Comparison of ENCODE assay signal across 8 cellular contexts in the genomic region with DNA sequence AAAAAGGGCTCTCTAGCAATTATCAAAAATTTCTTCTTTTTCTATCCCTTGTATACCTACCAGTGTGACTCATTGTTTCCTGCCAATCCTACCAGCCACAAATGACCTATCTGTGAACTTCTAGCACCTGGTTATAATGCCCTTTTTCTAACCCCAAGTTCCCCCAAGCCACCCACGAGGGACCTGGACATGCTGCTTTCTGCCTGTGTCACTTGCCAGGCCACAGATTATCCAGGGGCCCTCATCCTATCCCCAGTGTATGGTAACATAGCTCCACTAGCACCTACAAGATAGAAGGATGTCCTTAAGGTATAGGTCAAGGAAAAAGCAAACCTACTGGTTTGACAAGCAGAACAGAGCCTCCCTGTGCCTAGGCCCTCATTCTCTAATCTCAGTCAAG. TPM values are rescaled to one million over a fixed set of nuclear protein-coding genes. Genes with fewer than 3 reads are reported as not detected.
DNase-seq lines count a peak whose midpoint lies in the region; ATAC-seq and TF ChIP-seq lines count a peak whose summit lies in the region.

No MANE protein-coding gene starts in this region.

- no peak overlapping the region for H3K9ac ChIP-seq in DND-41 (ENCODE audit: low read depth, low read length)

- no peaks in the 10 kb centered on the region for H3K27me3 Mint-ChIP-seq in activated CD4-positive, alpha-beta T cell treated with anti-CD3 and anti-CD28 coated beads, Interleukin-2, amount 10 ng/mL, durations not matched to agents 7 days and 5 days
- H3K27me3 Mint-ChIP-seq in CD14-positive monocyte (ENCODE audit: low read depth in 3 of 3): no peaks in the 10 kb centered on the region

- peak overlapping the region; percentile 28 for H3K27ac Mint-ChIP-seq in activated CD4-positive, alpha-beta T cell treated with anti-CD3 and anti-CD28 coated beads, Interleukin-2, amount 10 ng/mL, durations not matched to agents 7 days and 5 days
- H3K27ac Mint-ChIP-seq in CD14-positive monocyte: peak overlapping the region in 2 of 7 donors; percentile 3 to 18

- H3K4me2 ChIP-seq in DND-41 (ENCODE audit: insufficient read depth, low read length): no peak overlapping the region

- H3K36me3 ChIP-seq in DND-41 (ENCODE audit: insufficient read depth, low read length) (peaks cover 75% of the 10 kb centered on the region), sigmoid colon (no peaks in the 10 kb centered on the region)

- H3K4me3 ChIP-seq in DND-41 (ENCODE audit: low read depth in 1 of 2, low read length in 2 of 2) (no peak overlapping the region), sigmoid colon (no peak overlapping the region)

- intact Hi-C loops in CD14-positive monocyte (cut with micrococcal nuclease) (no loop called here), sigmoid colon (cut with DNase I) (no loop called here)

- peaks cover 28% of the 10 kb centered on the region for H3K4me1 Mint-ChIP-seq in activated CD4-positive, alpha-beta T cell treated with anti-CD3 and anti-CD28 coated beads, Interleukin-2, amount 10 ng/mL, durations not matched to agents 7 days and 5 days
- peaks cover 27% of the 10 kb centered on the region for H3K4me1 Mint-ChIP-seq in CD14-positive monocyte

- no peak for DNase-seq in DND-41
- peak; percentile 43 for DNase-seq in activated CD4-positive, alpha-beta T cell treated with anti-CD3 and anti-CD28 coated beads, Interleukin-2, amount 10 ng/mL, durations not matched to agents 7 days and 5 days
- peak; percentile 35 for DNase-seq in iris pigment epithelial cell (ENCODE audit: low read depth)
- no peak for DNase-seq in mucosa of gallbladder (ENCODE audit: low spot score)
- DNase-seq in NCI-H128 (lab: John Stamatoyannopoulos, UW; ENCODE audit: unreplicated experiment): no peak
- DNase-seq in CD14-positive monocyte (ENCODE audit: low spot score): no peak
- no peak for DNase-seq in sigmoid colon

- CTCF ChIA-PET in activated CD4-positive, alpha-beta T cell treated with anti-CD3 and anti-CD28 coated beads, Interleukin-2, amount 10 ng/mL, durations not matched to agents 7 days and 5 days (lab: Charles Lee): no interaction called here

- peaks cover 40% of the 10 kb centered on the region for H3K4me1 ChIP-seq in DND-41 (ENCODE audit: insufficient read depth, low read length)
- peaks cover 0 to 29% (median 27%) of the 10 kb centered on the region in 4 donors for H3K4me1 ChIP-seq in sigmoid colon

- H3K27me3 ChIP-seq in DND-41 (ENCODE audit: insufficient read depth, low read length, poor library complexity) (no peaks in the 10 kb centered on the region), sigmoid colon (no peaks in the 10 kb centered on the region)

- H3K27ac ChIP-seq in DND-41 (ENCODE audit: low read length): peak overlapping the region; percentile 35
- H3K27ac ChIP-seq in sigmoid colon: no peak overlapping the region

- peaks cover 100% of the 10 kb centered on the region for H3K79me2 ChIP-seq in DND-41 (ENCODE audit: insufficient read depth, low read length)

- H3K9me3 Mint-ChIP-seq in activated CD4-positive, alpha-beta T cell treated with anti-CD3 and anti-CD28 coated beads, Interleukin-2, amount 10 ng/mL, durations not matched to agents 7 days and 5 days: peaks cover 21% of the 10 kb centered on the region
- no peaks in the 10 kb centered on the region for H3K9me3 Mint-ChIP-seq in CD14-positive monocyte

- no peak for TF ChIP-seq POLR2A in sigmoid colon (IDR thresholded peaks at IDR 0.05)

- TF ChIP-seq EP300 in sigmoid colon (IDR thresholded peaks at IDR 0.05): no peak

- WGBS in sigmoid colon, 2 donors: 29 to 41% methylated on average over 1 of the region's 1 CpG

- no peak for TF ChIP-seq CTCF in DND-41 (IDR thresholded peaks at IDR 0.05; ENCODE audit: borderline replicate concordance, extremely low read depth, low read length, poor library complexity, severe bottlenecking)
- TF ChIP-seq CTCF in CD14-positive monocyte (IDR thresholded peaks at IDR 0.05): no peak
- no peak for TF ChIP-seq CTCF in sigmoid colon (IDR thresholded peaks at IDR 0.05)

- H4K20me1 ChIP-seq in DND-41 (ENCODE audit: insufficient read depth, low read length): peaks cover 80% of the 10 kb centered on the region

- H2AFZ ChIP-seq in DND-41 (ENCODE audit: low read depth, low read length): no peak overlapping the region

- H3K36me3 Mint-ChIP-seq in activated CD4-positive, alpha-beta T cell treated with anti-CD3 and anti-CD28 coated beads, Interleukin-2, amount 10 ng/mL, durations not matched to agents 7 days and 5 days (ENCODE audit: low read depth): peaks cover 49% of the 10 kb centered on the region
- H3K36me3 Mint-ChIP-seq in CD14-positive monocyte: peaks cover 12 to 13% of the 10 kb centered on the region in 2 donors

- POLR2A ChIA-PET in activated CD4-positive, alpha-beta T cell treated with anti-CD3 and anti-CD28 coated beads, Interleukin-2, amount 10 ng/mL, durations not matched to agents 7 days and 5 days (lab: Charles Lee): no interaction called here

- H3K4me3 Mint-ChIP-seq in activated CD4-positive, alpha-beta T cell treated with anti-CD3 and anti-CD28 coated beads, Interleukin-2, amount 10 ng/mL, durations not matched to agents 7 days and 5 days: peak overlapping the region; percentile 8
- H3K4me3 Mint-ChIP-seq in CD14-positive monocyte: no peak overlapping the region

- ATAC-seq in DND-41 (ENCODE audit: insufficient read depth, low read depth) (no peak), HG02798 (IDR thresholded peaks at IDR 0.05; ENCODE audit: poor library complexity, unreplicated experiment) (peak; percentile 41)

- H3K9me3 ChIP-seq in DND-41 (ENCODE audit: insufficient read depth, low read length, severe bottlenecking): no peaks in the 10 kb centered on the region
- no peaks in the 10 kb centered on the region for H3K9me3 ChIP-seq in sigmoid colon

RNA-seq across cellular contexts. Expression of a gene that starts 26.8 kb away (rescaled TPM):
- 100 to 1,000 TPM; 119 to 121 TPM for total RNA-seq in activated CD4-positive, alpha-beta T cell treated with anti-CD3 and anti-CD28 coated beads, Interleukin-2, amount 10 ng/mL, durations not matched to agents 7 days and 5 days
- 83.4 TPM for total RNA-seq in mucosa of gallbladder
- polyA plus RNA-seq in CD14-positive monocyte: 10 to 100 TPM in 1 of 2 donors, 1 to 10 TPM in 1; 9.8 to 10.8 TPM
- 10 to 100 TPM; 20.7 to 35.7 (median 22.9) TPM for total RNA-seq in sigmoid colon
- 10 to 100 TPM in 2 of 3 donors, 1 to 10 TPM in 1; 5.4 to 19.5 (median 11.3) TPM for polyA plus RNA-seq in sigmoid colon

Comparison
In these comparisons a context has a peak if more than half of its experiments do, and no peak if none do; other contexts are left out.
1. DNase-seq: peak in activated CD4-positive, alpha-beta T cell treated with anti-CD3 and anti-CD28 coated beads, Interleukin-2, amount 10 ng/mL, durations not matched to agents 7 days and 5 days (single experiment) and iris pigment epithelial cell (single experiment); none in DND-41 (single experiment), mucosa of gallbladder (single experiment), NCI-H128 (single experiment), CD14-positive monocyte (single experiment) and sigmoid colon (single experiment).